In the genomic region with DNA sequence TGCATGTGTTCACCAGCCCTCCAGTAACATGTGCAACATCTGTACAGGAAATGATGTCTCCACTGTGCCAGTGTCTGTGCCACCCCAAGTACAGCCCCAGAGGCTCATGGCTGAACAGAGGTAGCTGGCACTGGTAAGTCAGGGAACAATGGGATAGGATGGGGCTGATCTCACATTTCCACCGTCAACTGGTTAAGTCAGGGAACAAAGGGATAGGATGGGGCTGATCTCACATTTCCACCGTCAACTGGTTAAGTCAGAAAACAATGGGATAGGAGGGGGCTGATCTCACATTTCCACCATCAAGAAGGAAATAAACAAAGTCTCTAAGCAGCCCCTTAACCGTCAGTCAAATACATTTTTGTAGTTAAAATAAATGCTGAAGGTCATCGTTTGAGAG, we compare ENCODE assay signal across 10 cellular contexts.
"Had no signal": no experiment of that assay in that cellular context is flagged by ENCODE, and none has a peak within 500 bp of the region (broad histone marks: within the 10 kb centered on the region; RNA-seq: fewer than 3 reads in every experiment).

No MANE protein-coding gene starts in this region.

- DNase-seq: activated CD4-positive, alpha-beta T cell treated with anti-CD3 and anti-CD28 coated beads, Interleukin-2, amount 10 ng/mL, durations not matched to agents 24 days and 14 days; activated naive CD4-positive, alpha-beta T cell treated with anti-CD3 and anti-CD28 coated beads, Interleukin-2, amount 10 ng/mL, durations not matched to agents 7 days and 5 days; activated T-cell treated with anti-CD3 and anti-CD28 coated beads for 4 hours; foreskin melanocyte; heart left ventricle; stimulated activated CD4-positive, alpha-beta T cell treated with anti-CD3 and anti-CD28 coated beads, Interleukin-4, amount 100 ng/mL, for 1 hour; stimulated activated naive CD8-positive, alpha-beta T cell treated with anti-CD3 and anti-CD28 coated beads, Interleukin-15, amount 100 ng/mL, for 72 hours had no signal

- H3K4me3 ChIP-seq: cardiac muscle cell, heart left ventricle, thoracic aorta had no signal

- ATAC-seq: heart left ventricle; stimulated activated naive CD8-positive, alpha-beta T cell treated with anti-CD3 and anti-CD28 coated beads, Interleukin-15, amount 100 ng/mL, for 72 hours had no signal

- H3K27ac ChIP-seq: cardiac muscle cell, heart left ventricle, parathyroid adenoma, thoracic aorta had no signal

- H3K9me3 ChIP-seq: thoracic aorta had no signal

- H3K36me3 ChIP-seq: cardiac muscle cell, heart left ventricle, thoracic aorta had no signal

- H2AFZ ChIP-seq: parathyroid adenoma had no signal

- H3K4me1 ChIP-seq: heart left ventricle, parathyroid adenoma had no signal

- H3K27me3 ChIP-seq: cardiac muscle cell, heart left ventricle had no signal

- H3K9ac ChIP-seq: parathyroid adenoma had no signal
